In the genomic region with DNA sequence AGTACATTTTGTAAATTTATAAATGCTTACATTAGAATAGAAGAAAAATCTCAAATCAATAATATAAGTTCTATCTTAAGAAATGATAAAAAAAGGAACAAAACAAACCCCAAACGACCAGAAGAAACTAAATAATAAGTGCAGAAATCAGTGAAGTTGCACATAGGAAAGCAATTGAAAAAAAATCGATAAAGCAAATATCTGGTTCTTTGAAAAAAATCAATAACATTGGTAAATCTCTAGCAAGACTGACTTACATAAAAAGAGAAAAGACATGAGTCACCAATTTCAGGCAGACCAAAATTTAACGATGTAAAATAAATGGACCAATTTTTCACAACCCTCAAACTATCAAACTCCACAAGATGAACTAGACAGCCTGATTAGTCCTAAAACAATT, we compare ENCODE assay signal across 29 cellular contexts.
DNase-seq lines count a peak whose midpoint lies in the region; ATAC-seq, FAIRE-seq and TF ChIP-seq lines count a peak whose summit lies in the region.
"Had no signal": no experiment of that assay in that cellular context is flagged by ENCODE, and none has a peak within 500 bp of the region (broad histone marks: within the 10 kb centered on the region; RNA-seq: fewer than 3 reads in every experiment).

No MANE protein-coding gene starts in this region.

- H2AFZ ChIP-seq in HepG2 (ENCODE audit: low read length) = no peak overlapping the region

- FAIRE-seq in HepG2 (lab: Jason Lieb, UNC) = no peak
- FAIRE-seq: A204.1, A549, D721Med had no signal

- peaks cover 0 to 20% of the 10 kb centered on the region in 2 experiments; a peak in 3 of 5 replicates for H3K27me3 ChIP-seq in HepG2 (ENCODE audit: control insufficient read depth in 1 of 2, insufficient read depth in 2 of 2, low read length in 2 of 2)
- H3K27me3 ChIP-seq in right lobe of liver = no peaks in the 10 kb centered on the region
- H3K27me3 ChIP-seq: BLaER1; BLaER1 treated with 17β-estradiol and CSF1 and Interleukin-3, amounts not matched to agents 10 nM and 100 nM had no signal

- H3K27ac ChIP-seq in HepG2 (ENCODE audit: extremely low read length, insufficient read depth, low read length) (no peak overlapping the region), right lobe of liver (no peak overlapping the region)
- H3K27ac ChIP-seq: 22Rv1; A549; BLaER1; BLaER1 treated with 17β-estradiol and CSF1 and Interleukin-3, amounts not matched to agents 10 nM and 100 nM; C4-2B had no signal

- intact Hi-C loops in HepG2 (cut with micrococcal nuclease; ENCODE audit: unreplicated experiment) (no loop called here), right lobe of liver (cut with DNase I) (no loop called here)

- TF ChIP-seq POLR2A in HepG2 (IDR thresholded peaks at IDR 0.05; ENCODE audit: insufficient read depth in 1 of 2, low read depth in 2 of 2, low read length in 2 of 2) = no peak
- no peak for TF ChIP-seq POLR2A in right lobe of liver (IDR thresholded peaks at IDR 0.05)

- H3K4me1 ChIP-seq in HepG2 (ENCODE audit: insufficient read depth, low read length) = no peaks in the 10 kb centered on the region
- H3K4me1 ChIP-seq in right lobe of liver = no peaks in the 10 kb centered on the region
- H3K4me1 ChIP-seq: A549; BE2C; BLaER1; BLaER1 treated with 17β-estradiol and CSF1 and Interleukin-3, amounts not matched to agents 10 nM and 100 nM; Caco-2 had no signal

- WGBS in HepG2 (ENCODE audit: low lambda C conversion rate) = 1% methylated on average over 3 of the region's 3 CpGs
- WGBS in right lobe of liver (ENCODE audit: insufficient coverage, low coverage, low lambda C conversion rate, missing lambda C conversion rate) = 24% methylated on average over 3 of the region's 3 CpGs

- in situ Hi-C loops in HepG2 (cut with HindIII; ENCODE audit: extremely low pct_ligation_motif_present, low pct_unique_long_range_greater_than_20kb) = no loop called here

- TF ChIP-seq RAD21 in HepG2 (CRISPR knock-in tag; IDR thresholded peaks at IDR 0.05) = no peak

- no peak overlapping the region for H3K9ac ChIP-seq in HepG2 (ENCODE audit: insufficient read depth, low read depth, low read length)
- H3K9ac ChIP-seq: BLaER1; BLaER1 treated with 17β-estradiol and CSF1 and Interleukin-3, amounts not matched to agents 10 nM and 100 nM had no signal

- H3K4me3 ChIP-seq in HepG2 (replicated peaks in 1 of 3; ENCODE audit: insufficient read depth in 1 of 3, low read depth in 2 of 3, low read length in 3 of 3) (no peak overlapping the region), right lobe of liver (no peak overlapping the region)
- H3K4me3 ChIP-seq: A549; BLaER1; BLaER1 treated with 17β-estradiol and CSF1 and Interleukin-3, amounts not matched to agents 10 nM and 100 nM had no signal

- DNase-seq in HepG2 (ENCODE audit: low spot score) (no peak), right lobe of liver (no peak)
- DNase-seq: 8988T; ACHN; AML-193; BE2C; C1 segment of cervical spinal cord; Caco-2; Calu3; CD4-positive, alpha-beta memory T cell; CD4-positive, alpha-beta T cell; CD4-positive, CD25-positive, alpha-beta regulatory T cell; CD8-positive, alpha-beta memory T cell; CD8-positive, alpha-beta T cell; COR-L47; DMS 273 treated with DMSO at 0.1 percent for 48 hours; DMS153; DMS53; DMS79; DMS79 treated with DMSO at 0.1 percent for 48 hours; DND-41; EL had no signal

- CTCF ChIA-PET in HepG2 (lab: Yijun Ruan, JAX; ENCODE audit: low intra/inter-chr PET ratio, low total read pairs) = no interaction called here

- H3K79me2 ChIP-seq in HepG2 (ENCODE audit: insufficient read depth, low read length) = no peaks in the 10 kb centered on the region

- no peaks in the 10 kb centered on the region for H4K20me1 ChIP-seq in HepG2 (ENCODE audit: insufficient read depth, low read length)
- H4K20me1 ChIP-seq: BLaER1; BLaER1 treated with 17β-estradiol and CSF1 and Interleukin-3, amounts not matched to agents 10 nM and 100 nM had no signal

- no peak for ATAC-seq in HepG2
- ATAC-seq in right lobe of liver = no peak
- ATAC-seq: A549; CD8-positive, alpha-beta T cell had no signal

- H3K36me3 ChIP-seq in HepG2 (replicated peaks in 1 of 2; ENCODE audit: control insufficient read depth in 1 of 2, insufficient read depth in 2 of 2, low read length in 2 of 2) = no peaks in the 10 kb centered on the region
- H3K36me3 ChIP-seq in right lobe of liver = no peaks in the 10 kb centered on the region
- H3K36me3 ChIP-seq: BE2C; BLaER1; BLaER1 treated with 17β-estradiol and CSF1 and Interleukin-3, amounts not matched to agents 10 nM and 100 nM had no signal

- TF ChIP-seq EP300 in HepG2 (IDR thresholded peaks at IDR 0.05; ENCODE audit: low read depth in 2 of 2, low read length in 2 of 2) (no peak), HepG2 (CRISPR knock-in tag; IDR thresholded peaks at IDR 0.05; ENCODE audit: borderline replicate concordance) (no peak)

- H3K4me2 ChIP-seq in HepG2 (ENCODE audit: low read depth, low read length) = no peak overlapping the region
- H3K4me2 ChIP-seq: A549; BLaER1; BLaER1 treated with 17β-estradiol and CSF1 and Interleukin-3, amounts not matched to agents 10 nM and 100 nM had no signal

- no peaks in the 10 kb centered on the region for H3K9me3 ChIP-seq in HepG2 (ENCODE audit: low read length)
- H3K9me3 ChIP-seq in right lobe of liver = no peaks in the 10 kb centered on the region
- H3K9me3 ChIP-seq: A549, BE2C, Caco-2 had no signal

- BruUV-seq in HepG2 (replicated peaks; lab: Mats Ljungman, UMichigan) = no TSS peak

- TF ChIP-seq CTCF in HepG2 (CRISPR knock-in tag; IDR thresholded peaks at IDR 0.05) (no peak), right lobe of liver (IDR thresholded peaks at IDR 0.05) (no peak)

- POLR2A ChIA-PET in HepG2 (lab: Yijun Ruan, JAX) = no interaction called here

TF ChIP-seq in HepG2, 621 proteins besides CTCF, POLR2A, EP300 and RAD21 (continues in another document):
- TF ChIP-seq, protein P1, sequence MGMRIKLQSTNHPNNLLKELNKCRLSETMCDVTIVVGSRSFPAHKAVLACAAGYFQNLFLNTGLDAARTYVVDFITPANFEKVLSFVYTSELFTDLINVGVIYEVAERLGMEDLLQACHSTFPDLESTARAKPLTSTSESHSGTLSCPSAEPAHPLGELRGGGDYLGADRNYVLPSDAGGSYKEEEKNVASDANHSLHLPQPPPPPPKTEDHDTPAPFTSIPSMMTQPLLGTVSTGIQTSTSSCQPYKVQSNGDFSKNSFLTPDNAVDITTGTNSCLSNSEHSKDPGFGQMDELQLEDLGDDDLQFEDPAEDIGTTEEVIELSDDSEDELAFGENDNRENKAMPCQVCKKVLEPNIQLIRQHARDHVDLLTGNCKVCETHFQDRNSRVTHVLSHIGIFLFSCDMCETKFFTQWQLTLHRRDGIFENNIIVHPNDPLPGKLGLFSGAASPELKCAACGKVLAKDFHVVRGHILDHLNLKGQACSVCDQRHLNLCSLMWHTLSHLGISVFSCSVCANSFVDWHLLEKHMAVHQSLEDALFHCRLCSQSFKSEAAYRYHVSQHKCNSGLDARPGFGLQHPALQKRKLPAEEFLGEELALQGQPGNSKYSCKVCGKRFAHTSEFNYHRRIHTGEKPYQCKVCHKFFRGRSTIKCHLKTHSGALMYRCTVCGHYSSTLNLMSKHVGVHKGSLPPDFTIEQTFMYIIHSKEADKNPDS (CRISPR knock-in tag; IDR thresholded peaks at IDR 0.05) = no peak
- TF ChIP-seq ONECUT2 (CRISPR knock-in tag; IDR thresholded peaks at IDR 0.05) (0 out of 2 replicates have a peak, but pooled peaks have one; percentile 14), KAT2B (IDR thresholded peaks at IDR 0.05; ENCODE audit: borderline replicate concordance, low read depth, low read length) (peak; percentile 91), ZNF180 (CRISPR knock-in tag; IDR thresholded peaks at IDR 0.05; ENCODE audit: borderline replicate concordance, low read depth) (no peak), ZNF367 (CRISPR knock-in tag; IDR thresholded peaks at IDR 0.05; ENCODE audit: borderline replicate concordance) (no peak), MTF1 (CRISPR knock-in tag; IDR thresholded peaks at IDR 0.05) (no peak)
- TF ChIP-seq, protein P2, sequence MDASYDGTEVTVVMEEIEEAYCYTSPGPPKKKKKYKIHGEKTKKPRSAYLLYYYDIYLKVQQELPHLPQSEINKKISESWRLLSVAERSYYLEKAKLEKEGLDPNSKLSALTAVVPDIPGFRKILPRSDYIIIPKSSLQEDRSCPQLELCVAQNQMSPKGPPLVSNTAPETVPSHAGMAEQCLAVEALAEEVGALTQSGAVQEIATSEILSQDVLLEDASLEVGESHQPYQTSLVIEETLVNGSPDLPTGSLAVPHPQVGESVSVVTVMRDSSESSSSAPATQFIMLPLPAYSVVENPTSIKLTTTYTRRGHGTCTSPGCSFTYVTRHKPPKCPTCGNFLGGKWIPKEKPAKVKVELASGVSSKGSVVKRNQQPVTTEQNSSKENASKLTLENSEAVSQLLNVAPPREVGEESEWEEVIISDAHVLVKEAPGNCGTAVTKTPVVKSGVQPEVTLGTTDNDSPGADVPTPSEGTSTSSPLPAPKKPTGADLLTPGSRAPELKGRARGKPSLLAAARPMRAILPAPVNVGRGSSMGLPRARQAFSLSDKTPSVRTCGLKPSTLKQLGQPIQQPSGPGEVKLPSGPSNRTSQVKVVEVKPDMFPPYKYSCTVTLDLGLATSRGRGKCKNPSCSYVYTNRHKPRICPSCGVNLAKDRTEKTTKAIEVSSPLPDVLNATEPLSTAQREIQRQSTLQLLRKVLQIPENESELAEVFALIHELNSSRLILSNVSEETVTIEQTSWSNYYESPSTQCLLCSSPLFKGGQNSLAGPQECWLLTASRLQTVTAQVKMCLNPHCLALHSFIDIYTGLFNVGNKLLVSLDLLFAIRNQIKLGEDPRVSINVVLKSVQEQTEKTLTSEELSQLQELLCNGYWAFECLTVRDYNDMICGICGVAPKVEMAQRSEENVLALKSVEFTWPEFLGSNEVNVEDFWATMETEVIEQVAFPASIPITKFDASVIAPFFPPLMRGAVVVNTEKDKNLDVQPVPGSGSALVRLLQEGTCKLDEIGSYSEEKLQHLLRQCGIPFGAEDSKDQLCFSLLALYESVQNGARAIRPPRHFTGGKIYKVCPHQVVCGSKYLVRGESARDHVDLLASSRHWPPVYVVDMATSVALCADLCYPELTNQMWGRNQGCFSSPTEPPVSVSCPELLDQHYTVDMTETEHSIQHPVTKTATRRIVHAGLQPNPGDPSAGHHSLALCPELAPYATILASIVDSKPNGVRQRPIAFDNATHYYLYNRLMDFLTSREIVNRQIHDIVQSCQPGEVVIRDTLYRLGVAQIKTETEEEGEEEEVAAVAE (CRISPR knock-in tag; IDR thresholded peaks at IDR 0.05; ENCODE audit: borderline replicate concordance) = no peak
